In the genomic region with DNA sequence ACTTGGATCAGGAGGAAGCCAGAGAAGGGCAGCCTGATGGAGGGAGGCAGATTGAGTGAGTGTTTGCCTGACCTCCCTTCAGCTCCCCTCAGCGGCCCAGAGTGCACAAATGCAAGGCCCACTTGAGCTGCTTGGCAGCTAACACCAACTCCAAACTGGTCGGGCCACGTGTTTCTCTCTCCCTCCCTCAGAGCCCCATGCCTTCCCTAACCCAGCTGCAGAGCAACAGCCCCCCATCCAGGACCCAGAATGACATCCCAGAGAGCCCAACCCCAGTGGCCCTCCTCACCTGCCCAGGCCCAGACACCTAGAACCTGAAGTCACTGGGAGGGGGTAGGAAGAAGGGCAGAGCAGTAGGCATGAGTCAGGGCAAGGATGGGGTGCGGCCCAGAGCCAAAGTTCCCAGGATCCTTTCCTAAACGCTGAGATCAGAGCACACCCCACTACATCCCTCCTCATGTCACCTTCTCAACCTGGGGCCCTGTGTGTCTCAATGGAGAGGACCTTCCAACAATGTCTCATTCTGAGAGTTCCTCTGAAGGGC, we compare ENCODE assay signal across 8 cellular contexts. TPM values are rescaled to one million over a fixed set of nuclear protein-coding genes. Genes with fewer than 3 reads are reported as not detected.
DNase-seq lines count a peak whose midpoint lies in the region; ATAC-seq and TF ChIP-seq lines count a peak whose summit lies in the region.
"Had no signal": no experiment of that assay in that cellular context is flagged by ENCODE, and none has a peak within 500 bp of the region (broad histone marks: within the 10 kb centered on the region; RNA-seq: fewer than 3 reads in every experiment).

No MANE protein-coding gene starts in this region.

- H3K9me3 ChIP-seq in HCT116 (ENCODE audit: control insufficient read depth in 1 of 2, insufficient read depth in 1 of 2, low read depth in 1 of 2, low read length in 2 of 2): no peaks in the 10 kb centered on the region
- H3K9me3 ChIP-seq: thoracic aorta had no signal

- H3K4me2 ChIP-seq in HCT116 (ENCODE audit: low read length): peak overlapping the region; percentile 73

- no peaks in the 10 kb centered on the region for H3K9me2 ChIP-seq in HCT116 (ENCODE audit: insufficient read depth)

- CTCF ChIA-PET in HCT116 (lab: Charles Lee): interaction anchor here (1.2 to 7.7 kb wide), 7 partner anchors 10 to 106 kb away, joined by 3 to 76 read pairs (median 9); a partner anchor contains a TSS
- CTCF ChIA-PET in RWPE1 (lab: Yijun Ruan, JAX): interaction anchor here (0.6 to 3.4 kb wide), 8 partner anchors 7 to 72 kb away, joined by 3 to 25 read pairs (median 4); a partner anchor contains a TSS

- no peak for TF ChIP-seq RAD21 in HCT116 (IDR thresholded peaks at IDR 0.05; ENCODE audit: low read depth)

- DNase-seq in HCT116 (ENCODE audit: low read depth, low spot score) (no peak), RWPE1 (ENCODE audit: low spot score) (no peak), left cardiac atrium (no peak), medulla oblongata (ENCODE audit: extremely low spot score) (no peak), germinal center (ENCODE audit: low spot score) (no peak), NCI-H1092 treated with DMSO at 0.1 percent for 48 hours (lab: John Stamatoyannopoulos, UW) (no peak)

- H3K79me2 ChIP-seq in HCT116 (ENCODE audit: insufficient read depth, low read length): peaks cover 32% of the 10 kb centered on the region

- H2AFZ ChIP-seq in HCT116 (ENCODE audit: low read depth, low read length, poor library complexity, severe bottlenecking): no peak overlapping the region

- no peak; the same call in 1 of the 2 replicates for ATAC-seq in HCT116
- ATAC-seq in left cardiac atrium: peak; percentile 8 to 40

- H3K4me3 ChIP-seq in HCT116 (replicated peaks in 1 of 2; ENCODE audit: low read depth in 1 of 2, low read length in 2 of 2): no peak overlapping the region
- no peak overlapping the region for H3K4me3 ChIP-seq in skin epidermis
- H3K4me3 ChIP-seq: thoracic aorta had no signal

- intact Hi-C loops in HCT116 (cut with micrococcal nuclease): loop anchor here (2.0 kb wide), 2 partner anchors 44 to 106 kb away; no protein-coding TSS in a partner anchor
- intact Hi-C loops in left cardiac atrium (cut with DNase I): loop anchor here in 1 of 2 donors (5.0 kb wide), 1 partner anchor 45 kb away; no protein-coding TSS in a partner anchor

- BruUV-seq in HCT116 (replicated peaks; lab: Mats Ljungman, UMichigan): TSS peak; percentile 64

- no peaks in the 10 kb centered on the region for H3K36me3 ChIP-seq in HCT116 (ENCODE audit: control insufficient read depth in 1 of 2, insufficient read depth in 2 of 2, low read length in 2 of 2)
- H3K36me3 ChIP-seq: thoracic aorta had no signal

- H4K20me1 ChIP-seq in HCT116 (ENCODE audit: insufficient read depth): no peaks in the 10 kb centered on the region

- TF ChIP-seq CTCF in HCT116 (IDR thresholded peaks at IDR 0.05 in 2 of 3, conservative IDR thresholded peaks at IDR 0.05 in 1 of 3; ENCODE audit: borderline replicate concordance in 1 of 3, insufficient read depth in 1 of 3, low read depth in 2 of 3, low read length in 2 of 3): no peak
- no peak for TF ChIP-seq CTCF in RWPE1 (conservative IDR thresholded peaks at IDR 0.05; ENCODE audit: low read depth)

- no peaks in the 10 kb centered on the region for H3K27me3 ChIP-seq in HCT116 (ENCODE audit: insufficient read depth, low read length)

- peak overlapping the region; percentile 79 for H3K27ac ChIP-seq in HCT116 (ENCODE audit: low read depth, low read length)
- H3K27ac ChIP-seq in RWPE1: peak overlapping the region; percentile 99
- H3K27ac ChIP-seq in skin epidermis: peak overlapping the region in 19 of 21 experiments; percentile 58 to 97 (median 83)
- H3K27ac ChIP-seq: thoracic aorta had no signal

- H3K4me1 ChIP-seq in HCT116 (ENCODE audit: control insufficient read depth in 1 of 2, insufficient read depth in 2 of 2, low read length in 2 of 2): peaks cover 39 to 57% of the 10 kb centered on the region in 2 experiments

- RAD21 ChIA-PET in HCT116 (lab: Charles Lee; ENCODE audit: low non-redundant PET in 1 of 2, low total read pairs in 2 of 2, uncharacterized antibody in 2 of 2, unreplicated experiment in 2 of 2): interaction anchor here (0.6 to 2.2 kb wide), 5 partner anchors 10 to 45 kb away, joined by 3 to 9 read pairs (median 7); a partner anchor contains a TSS

- no peak for TF ChIP-seq POLR2A in HCT116 (IDR thresholded peaks at IDR 0.05; ENCODE audit: borderline replicate concordance, extremely low read depth, insufficient read depth, insufficient read length)

- peak overlapping the region; percentile 61 for H3K9ac ChIP-seq in HCT116 (ENCODE audit: low read length)

- POLR2A ChIA-PET in HCT116 (lab: Charles Lee) (interaction anchor here (0.6 to 9.1 kb wide), 7 partner anchors 7 to 363 kb away, joined by 3 to 172 read pairs (median 13); a partner anchor contains a TSS), RWPE1 (lab: Yijun Ruan, JAX; ENCODE audit: low non-redundant PET) (interaction anchor here (1.9 to 7.6 kb wide), 2 partner anchors 10 to 17 kb away, joined by 14 to 56 read pairs; a partner anchor contains a TSS)

TF ChIP-seq in HCT116, 20 proteins besides CTCF, POLR2A, EP300 and RAD21 (continues in another document):
- no peak for TF ChIP-seq ZNF274 (IDR thresholded peaks at IDR 0.05; ENCODE audit: low read depth, low read length)
- no peak for TF ChIP-seq EZH2 (IDR thresholded peaks at IDR 0.05)
- TF ChIP-seq, protein P1, sequence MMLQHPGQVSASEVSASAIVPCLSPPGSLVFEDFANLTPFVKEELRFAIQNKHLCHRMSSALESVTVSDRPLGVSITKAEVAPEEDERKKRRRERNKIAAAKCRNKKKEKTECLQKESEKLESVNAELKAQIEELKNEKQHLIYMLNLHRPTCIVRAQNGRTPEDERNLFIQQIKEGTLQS (IDR thresholded peaks at IDR 0.05): no peak
- TF ChIP-seq CEBPB (IDR thresholded peaks at IDR 0.05; ENCODE audit: low read depth): no peak
- no peak for TF ChIP-seq EGR1 (IDR thresholded peaks at IDR 0.05; ENCODE audit: low read depth)
- TF ChIP-seq, protein P2, sequence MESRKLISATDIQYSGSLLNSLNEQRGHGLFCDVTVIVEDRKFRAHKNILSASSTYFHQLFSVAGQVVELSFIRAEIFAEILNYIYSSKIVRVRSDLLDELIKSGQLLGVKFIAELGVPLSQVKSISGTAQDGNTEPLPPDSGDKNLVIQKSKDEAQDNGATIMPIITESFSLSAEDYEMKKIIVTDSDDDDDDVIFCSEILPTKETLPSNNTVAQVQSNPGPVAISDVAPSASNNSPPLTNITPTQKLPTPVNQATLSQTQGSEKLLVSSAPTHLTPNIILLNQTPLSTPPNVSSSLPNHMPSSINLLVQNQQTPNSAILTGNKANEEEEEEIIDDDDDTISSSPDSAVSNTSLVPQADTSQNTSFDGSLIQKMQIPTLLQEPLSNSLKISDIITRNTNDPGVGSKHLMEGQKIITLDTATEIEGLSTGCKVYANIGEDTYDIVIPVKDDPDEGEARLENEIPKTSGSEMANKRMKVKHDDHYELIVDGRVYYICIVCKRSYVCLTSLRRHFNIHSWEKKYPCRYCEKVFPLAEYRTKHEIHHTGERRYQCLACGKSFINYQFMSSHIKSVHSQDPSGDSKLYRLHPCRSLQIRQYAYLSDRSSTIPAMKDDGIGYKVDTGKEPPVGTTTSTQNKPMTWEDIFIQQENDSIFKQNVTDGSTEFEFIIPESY (IDR thresholded peaks at IDR 0.05; ENCODE audit: extremely low read depth, insufficient replicate concordance, low read length): no peak
- TF ChIP-seq CBX3 (IDR thresholded peaks at IDR 0.05; ENCODE audit: low read depth): no peak
- TF ChIP-seq FOSL1 (IDR thresholded peaks at IDR 0.05; ENCODE audit: low read depth): no peak
- no peak for TF ChIP-seq EZH2phosphoT487 (IDR thresholded peaks at IDR 0.05; ENCODE audit: borderline replicate concordance)
- TF ChIP-seq, protein P3, sequence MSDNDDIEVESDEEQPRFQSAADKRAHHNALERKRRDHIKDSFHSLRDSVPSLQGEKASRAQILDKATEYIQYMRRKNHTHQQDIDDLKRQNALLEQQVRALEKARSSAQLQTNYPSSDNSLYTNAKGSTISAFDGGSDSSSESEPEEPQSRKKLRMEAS (IDR thresholded peaks at IDR 0.05): no peak
- TF ChIP-seq SP1 (IDR thresholded peaks at IDR 0.05; ENCODE audit: low read depth): no peak
- no peak for TF ChIP-seq YY1 (IDR thresholded peaks at IDR 0.05; ENCODE audit: extremely low read depth, insufficient replicate concordance, low read depth, low read length)
- TF ChIP-seq SRF (IDR thresholded peaks at IDR 0.05; ENCODE audit: low read depth): no peak

RNA-seq across cellular contexts. Expression of a gene that starts 0.8 kb away (rescaled TPM):
- total RNA-seq in HCT116 (2021; ENCODE audit: unreplicated experiment) (252 TPM), left cardiac atrium (1 to 10 TPM; 1.8 to 5.8 TPM)
- 369 and 385 TPM in 2 replicates for polyA plus RNA-seq in HCT116 (2012)

RNA-seq across cellular contexts. Expression of a gene that starts 4.0 kb away (rescaled TPM):
- 196 TPM for total RNA-seq in HCT116 (2021; ENCODE audit: unreplicated experiment)
- polyA plus RNA-seq in HCT116 (2012): 357 and 371 TPM in 2 replicates
- total RNA-seq in left cardiac atrium: 10 to 100 TPM; 48.2 to 64.7 TPM

RNA-seq across cellular contexts. Expression of a gene that starts 10.3 kb away (rescaled TPM):
- total RNA-seq in HCT116 (2021; ENCODE audit: unreplicated experiment): 143 TPM
- 203 and 216 TPM in 2 replicates for polyA plus RNA-seq in HCT116 (2012)
- 100 to 1,000 TPM; 169 to 197 TPM for total RNA-seq in left cardiac atrium

RNA-seq across cellular contexts. Expression of a gene that starts 11.3 kb away (rescaled TPM):
- total RNA-seq in HCT116 (2021; ENCODE audit: unreplicated experiment): 0.30 TPM
- polyA plus RNA-seq in HCT116 (2012): 1.8 and 2.1 TPM in 2 replicates
- 1,000 to 10,000 TPM; 1,254 to 1,508 TPM for total RNA-seq in left cardiac atrium
- total RNA-seq: thoracic aorta had no signal

RNA-seq across cellular contexts. Expression of a gene that starts 16.9 kb away (rescaled TPM):
- 110 TPM for total RNA-seq in HCT116 (2021; ENCODE audit: unreplicated experiment)
- polyA plus RNA-seq in HCT116 (2012): 86.3 and 88.6 TPM in 2 replicates
- total RNA-seq in left cardiac atrium: 10 to 100 TPM; 60.1 to 61.9 TPM

Comparison
In these comparisons a context has a peak if more than half of its experiments do, and no peak if none do; other contexts are left out.
1. RNA of a gene that starts 0.8 kb away (total RNA-seq): 252 TPM in HCT116 (single experiment); 1.8 to 5.8 TPM in left cardiac atrium; every median in the first group is over 10 times any median in the second.
2. Peak in every context shown above with its lines, with median percentiles within 50 percentile points of each other: H3K27ac ChIP-seq.